8 cellular contexts compared by ENCODE assay signal in genomic region chr4:47839259-47839658, GRCh38. TPM values are rescaled to one million over a fixed set of nuclear protein-coding genes. Genes with fewer than 3 reads are reported as not detected.
A peak's percentile ranks its signal among the peaks of the same experiment; 100 is the strongest.
DNase-seq lines count a peak whose midpoint lies in the region; ATAC-seq and TF ChIP-seq lines count a peak whose summit lies in the region.

No MANE protein-coding gene starts in this region.

- peaks cover 45% of the 10 kb centered on the region for H3K27me3 Mint-ChIP-seq in neural crest cell (ENCODE audit: low read depth)
- H3K27me3 Mint-ChIP-seq in effector memory CD8-positive, alpha-beta T cell, result no peaks in the 10 kb centered on the region

- no peaks in the 10 kb centered on the region for H3K27me3 ChIP-seq in body of pancreas

- intact Hi-C loops in body of pancreas (cut with DNase I), result loop anchor here (10.0 kb wide), 1 partner anchor 134 kb away; no protein-coding TSS in a partner anchor

- no peak overlapping the region for H3K4me3 Mint-ChIP-seq in neural crest cell
- no peak overlapping the region for H3K4me3 Mint-ChIP-seq in effector memory CD8-positive, alpha-beta T cell

- no peak overlapping the region for H3K27ac Mint-ChIP-seq in neural crest cell (ENCODE audit: unreplicated experiment)
- peak overlapping the region in 1 of 2 donors; percentile 21 for H3K27ac Mint-ChIP-seq in effector memory CD8-positive, alpha-beta T cell

- H3K4me1 Mint-ChIP-seq in neural crest cell, result peaks cover 16% of the 10 kb centered on the region
- peaks cover 7 to 19% of the 10 kb centered on the region in 2 donors for H3K4me1 Mint-ChIP-seq in effector memory CD8-positive, alpha-beta T cell (ENCODE audit: low read depth in 2 of 2)

- ATAC-seq in activated CD4-positive, CD25-positive, alpha-beta regulatory T cell treated with anti-CD3 and anti-CD28 coated beads, Interleukin-2, amount 50 U/mL, for 24 hours, result peak; percentile 85 to 88
- ATAC-seq in GM21786 (IDR thresholded peaks at IDR 0.05; ENCODE audit: unreplicated experiment) (peak; percentile 63), body of pancreas (no peak)
- no peak for ATAC-seq in effector memory CD8-positive, alpha-beta T cell (replicated peaks)

- no peaks in the 10 kb centered on the region for H3K36me3 ChIP-seq in body of pancreas (replicated peaks in 1 of 2; ENCODE audit: insufficient read depth in 1 of 2, low read depth in 2 of 2)

- DNase-seq in activated CD4-positive, CD25-positive, alpha-beta regulatory T cell treated with anti-CD3 and anti-CD28 coated beads, Interleukin-2, amount 50 U/mL, for 72 hours, result no peak
- DNase-seq in brain pericyte (ENCODE audit: low read depth, low spot score), result peak; percentile 8
- no peak for DNase-seq in neural crest cell (ENCODE audit: low read depth, low spot score)
- no peak for DNase-seq in effector memory CD8-positive, alpha-beta T cell
- no peak for DNase-seq in body of pancreas

- 78 to 82% methylated on average over 5 of the region's 5 CpGs for WGBS in body of pancreas, 2 donors

- no peak overlapping the region for H3K27ac ChIP-seq in body of pancreas

- no peak for TF ChIP-seq POLR2A in body of pancreas (IDR thresholded peaks at IDR 0.05)

- H3K4me1 ChIP-seq in body of pancreas, result peaks cover 27% of the 10 kb centered on the region

- H3K36me3 Mint-ChIP-seq in neural crest cell (ENCODE audit: low read depth), result peaks cover 11% of the 10 kb centered on the region
- no peaks in the 10 kb centered on the region for H3K36me3 Mint-ChIP-seq in effector memory CD8-positive, alpha-beta T cell (ENCODE audit: insufficient read depth)

- H3K9me3 ChIP-seq in body of pancreas, result no peaks in the 10 kb centered on the region

- TF ChIP-seq CTCF in LNCAP (IDR thresholded peaks at IDR 0.05), result peak; percentile 34; the same call in 1 of the 2 replicates
- TF ChIP-seq CTCF in neural crest cell (conservative IDR thresholded peaks at IDR 0.05), result peak; percentile 51
- TF ChIP-seq CTCF in body of pancreas (IDR thresholded peaks at IDR 0.05), result peak in 2 of 7 experiments; percentile 14 to 22

- no peaks in the 10 kb centered on the region for H3K9me3 Mint-ChIP-seq in neural crest cell
- no peaks in the 10 kb centered on the region for H3K9me3 Mint-ChIP-seq in effector memory CD8-positive, alpha-beta T cell

- H3K4me3 ChIP-seq in body of pancreas, result no peak overlapping the region

RNA-seq across cellular contexts. Expression of gene CORIN, which starts 1.4 kb away (rescaled TPM):
- total RNA-seq in neural crest cell (0.05 and 0.34 TPM in 2 replicates), body of pancreas (1 to 10 TPM in 1 of 2 donors, under 1 TPM in 1; 0.33 to 1.3 TPM)

Comparison
In these comparisons a context has a peak if more than half of its experiments do, and no peak if none do; other contexts are left out.
1. ATAC-seq: peak in activated CD4-positive, CD25-positive, alpha-beta regulatory T cell treated with anti-CD3 and anti-CD28 coated beads, Interleukin-2, amount 50 U/mL, for 24 hours (2 of 2) and GM21786 (single experiment); none in effector memory CD8-positive, alpha-beta T cell (single experiment) and body of pancreas (single experiment).